ENCODE assay signal across 15 cellular contexts in genomic region chr17:45287526-45288264, GRCh38. TPM values are rescaled to one million over a fixed set of nuclear protein-coding genes. Genes with fewer than 3 reads are reported as not detected.
DNase-seq lines count a peak whose midpoint lies in the region; ATAC-seq and TF ChIP-seq lines count a peak whose summit lies in the region.
"Had no signal": no experiment of that assay in that cellular context is flagged by ENCODE, and none has a peak within 500 bp of the region (broad histone marks: within the 10 kb centered on the region; RNA-seq: fewer than 3 reads in every experiment).

No MANE protein-coding gene starts in this region.

- CTCF ChIA-PET in activated CD8-positive, alpha-beta memory T cell treated with anti-CD3 and anti-CD28 coated beads, Interleukin-2, amount 10 ng/mL, durations not matched to agents 7 days and 5 days (lab: Charles Lee) = interaction anchor here (0.9 to 3.3 kb wide), 3 partner anchors 10 to 98 kb away, joined by 3 to 21 read pairs (median 4); no protein-coding TSS in a partner anchor

- DNase-seq in activated CD8-positive, alpha-beta memory T cell treated with anti-CD3 and anti-CD28 coated beads, Interleukin-2, amount 10 ng/mL, durations not matched to agents 7 days and 5 days = no peak
- DNase-seq in activated CD8-positive, alpha-beta memory T cell treated with anti-CD3 and anti-CD28 coated beads, Interleukin-2, amount 50 U/mL, for 48 hours = no peak
- DNase-seq in NCI-H69 (lab: John Stamatoyannopoulos, UW) = peak; percentile 86
- DNase-seq in stimulated activated naive B cell treated with anti-CD40 and anti-IgM and Interleukin-4, amounts not matched to agents 10 μg/mL and 1 μg/mL and 100 μg/mL, for 72 hours = no peak
- DNase-seq in NCI-H1930 (lab: John Stamatoyannopoulos, UW) = no peak
- no peak for DNase-seq in stimulated activated CD4-positive, alpha-beta T cell treated with anti-CD3 and anti-CD28 coated beads, Interleukin-4, amount 100 ng/mL, for 24 hours
- DNase-seq in T-helper 2 cell treated with Interferon-gamma antibody and Interleukin-4, amounts not matched to agents 5 μg/mL and 100 μg/mL, for 36 hours (ENCODE audit: low spot score) = no peak
- DNase-seq: activated CD4-positive, alpha-beta T cell treated with anti-CD3 and anti-CD28 coated beads for 48 hours; activated naive CD8-positive, alpha-beta T cell treated with anti-CD3 and anti-CD28 coated beads, Interleukin-2, amount 50 U/mL, for 24 hours; NCI-H1436 treated with DMSO at 0.1 percent for 48 hours; stimulated activated CD4-positive, alpha-beta T cell treated with anti-CD3 and anti-CD28 coated beads, Interleukin-4, amount 100 ng/mL, for 1 hour had no signal

- no peak overlapping the region for H3K4me3 ChIP-seq in gastroesophageal sphincter
- H3K4me3 ChIP-seq: neural progenitor cell, thoracic aorta had no signal

- WGBS in gastroesophageal sphincter (ENCODE audit: low coverage in 1 of 2), 2 donors = 14 to 43% methylated on average over 1 to 3 of the region's 7 CpGs

- peaks cover 18 to 98% (median 69%) of the 10 kb centered on the region in 3 donors for H3K4me1 ChIP-seq in gastroesophageal sphincter
- H3K4me1 ChIP-seq: neural progenitor cell had no signal

- no peak for TF ChIP-seq POLR2A in gastroesophageal sphincter (IDR thresholded peaks at IDR 0.05)

- H3K36me3 ChIP-seq in gastroesophageal sphincter = peaks cover 0 to 72% of the 10 kb centered on the region in 2 donors
- H3K36me3 ChIP-seq: neural progenitor cell had no signal

- H3K9me3 ChIP-seq in gastroesophageal sphincter = no peaks in the 10 kb centered on the region
- H3K9me3 ChIP-seq: thoracic aorta had no signal

- H3K27me3 Mint-ChIP-seq in activated CD8-positive, alpha-beta memory T cell treated with anti-CD3 and anti-CD28 coated beads, Interleukin-2, amount 10 ng/mL, durations not matched to agents 7 days and 5 days = no peaks in the 10 kb centered on the region
- no peaks in the 10 kb centered on the region for H3K27me3 Mint-ChIP-seq in stimulated activated naive B cell treated with anti-CD40 and anti-IgM and Interleukin-4, amounts not matched to agents 10 μg/mL and 1 μg/mL and 100 μg/mL, for 72 hours
- no peaks in the 10 kb centered on the region for H3K27me3 Mint-ChIP-seq in T-helper 2 cell treated with Interferon-gamma antibody and Interleukin-4, amounts not matched to agents 5 μg/mL and 100 μg/mL, for 36 hours (ENCODE audit: low read depth)
- H3K27me3 Mint-ChIP-seq: activated naive CD8-positive, alpha-beta T cell treated with anti-CD3 and anti-CD28 coated beads, Interleukin-2, amount 50 U/mL, for 24 hours had no signal

- TF ChIP-seq EP300 in gastroesophageal sphincter (IDR thresholded peaks at IDR 0.05) = no peak

- no peak for ATAC-seq in activated CD8-positive, alpha-beta memory T cell treated with anti-CD3 and anti-CD28 coated beads, Interleukin-2, amount 10 ng/mL, durations not matched to agents 7 days and 5 days
- no peak for ATAC-seq in gastroesophageal sphincter
- no peak for ATAC-seq in stimulated activated naive B cell treated with anti-CD40 and anti-IgM and Interleukin-4, amounts not matched to agents 10 μg/mL and 1 μg/mL and 100 μg/mL, for 72 hours (replicated peaks)
- ATAC-seq: activated naive CD8-positive, alpha-beta T cell treated with anti-CD3 and anti-CD28 coated beads, Interleukin-2, amount 50 U/mL, for 24 hours had no signal

- no peaks in the 10 kb centered on the region for H3K27me3 ChIP-seq in gastroesophageal sphincter
- H3K27me3 ChIP-seq: neural progenitor cell had no signal

- H3K27ac Mint-ChIP-seq in activated CD8-positive, alpha-beta memory T cell treated with anti-CD3 and anti-CD28 coated beads, Interleukin-2, amount 10 ng/mL, durations not matched to agents 7 days and 5 days = peak overlapping the region; percentile 16
- H3K27ac Mint-ChIP-seq in stimulated activated naive B cell treated with anti-CD40 and anti-IgM and Interleukin-4, amounts not matched to agents 10 μg/mL and 1 μg/mL and 100 μg/mL, for 72 hours = peak overlapping the region; percentile 47
- H3K27ac Mint-ChIP-seq in T-helper 2 cell treated with Interferon-gamma antibody and Interleukin-4, amounts not matched to agents 5 μg/mL and 100 μg/mL, for 36 hours = no peak overlapping the region
- H3K27ac Mint-ChIP-seq: activated naive CD8-positive, alpha-beta T cell treated with anti-CD3 and anti-CD28 coated beads, Interleukin-2, amount 50 U/mL, for 24 hours had no signal

- no peaks in the 10 kb centered on the region for H3K9me3 Mint-ChIP-seq in activated CD8-positive, alpha-beta memory T cell treated with anti-CD3 and anti-CD28 coated beads, Interleukin-2, amount 10 ng/mL, durations not matched to agents 7 days and 5 days (ENCODE audit: low read depth)
- H3K9me3 Mint-ChIP-seq in stimulated activated naive B cell treated with anti-CD40 and anti-IgM and Interleukin-4, amounts not matched to agents 10 μg/mL and 1 μg/mL and 100 μg/mL, for 72 hours = no peaks in the 10 kb centered on the region
- H3K9me3 Mint-ChIP-seq in T-helper 2 cell treated with Interferon-gamma antibody and Interleukin-4, amounts not matched to agents 5 μg/mL and 100 μg/mL, for 36 hours = no peaks in the 10 kb centered on the region
- H3K9me3 Mint-ChIP-seq: activated naive CD8-positive, alpha-beta T cell treated with anti-CD3 and anti-CD28 coated beads, Interleukin-2, amount 50 U/mL, for 24 hours; neural progenitor cell had no signal

- no peak for TF ChIP-seq CTCF in gastroesophageal sphincter (IDR thresholded peaks at IDR 0.05)

- H3K4me3 Mint-ChIP-seq in activated CD8-positive, alpha-beta memory T cell treated with anti-CD3 and anti-CD28 coated beads, Interleukin-2, amount 10 ng/mL, durations not matched to agents 7 days and 5 days = no peak overlapping the region
- no peak overlapping the region for H3K4me3 Mint-ChIP-seq in stimulated activated naive B cell treated with anti-CD40 and anti-IgM and Interleukin-4, amounts not matched to agents 10 μg/mL and 1 μg/mL and 100 μg/mL, for 72 hours
- no peak overlapping the region for H3K4me3 Mint-ChIP-seq in T-helper 2 cell treated with Interferon-gamma antibody and Interleukin-4, amounts not matched to agents 5 μg/mL and 100 μg/mL, for 36 hours
- H3K4me3 Mint-ChIP-seq: activated naive CD8-positive, alpha-beta T cell treated with anti-CD3 and anti-CD28 coated beads, Interleukin-2, amount 50 U/mL, for 24 hours; neural progenitor cell had no signal

- H3K27ac ChIP-seq in gastroesophageal sphincter = peak overlapping the region; percentile 66 to 96 (median 85)
- H3K27ac ChIP-seq: HL-60, neural progenitor cell, thoracic aorta had no signal

- peaks cover 46% of the 10 kb centered on the region for H3K36me3 Mint-ChIP-seq in activated CD8-positive, alpha-beta memory T cell treated with anti-CD3 and anti-CD28 coated beads, Interleukin-2, amount 10 ng/mL, durations not matched to agents 7 days and 5 days
- H3K36me3 Mint-ChIP-seq in stimulated activated naive B cell treated with anti-CD40 and anti-IgM and Interleukin-4, amounts not matched to agents 10 μg/mL and 1 μg/mL and 100 μg/mL, for 72 hours = peaks cover 71 to 77% of the 10 kb centered on the region in 2 donors
- peaks cover 45% of the 10 kb centered on the region for H3K36me3 Mint-ChIP-seq in T-helper 2 cell treated with Interferon-gamma antibody and Interleukin-4, amounts not matched to agents 5 μg/mL and 100 μg/mL, for 36 hours (ENCODE audit: low read depth)

- H3K4me1 Mint-ChIP-seq in activated CD8-positive, alpha-beta memory T cell treated with anti-CD3 and anti-CD28 coated beads, Interleukin-2, amount 10 ng/mL, durations not matched to agents 7 days and 5 days = peaks cover 49% of the 10 kb centered on the region
- peaks cover 46 to 79% of the 10 kb centered on the region in 2 donors for H3K4me1 Mint-ChIP-seq in stimulated activated naive B cell treated with anti-CD40 and anti-IgM and Interleukin-4, amounts not matched to agents 10 μg/mL and 1 μg/mL and 100 μg/mL, for 72 hours
- peaks cover 12% of the 10 kb centered on the region for H3K4me1 Mint-ChIP-seq in T-helper 2 cell treated with Interferon-gamma antibody and Interleukin-4, amounts not matched to agents 5 μg/mL and 100 μg/mL, for 36 hours (ENCODE audit: low read depth)

RNA-seq across cellular contexts. Expression of gene SPATA32, which starts 25.8 kb away (rescaled TPM):
- under 1 TPM; 0.23 to 0.49 TPM for total RNA-seq in activated CD8-positive, alpha-beta memory T cell treated with anti-CD3 and anti-CD28 coated beads, Interleukin-2, amount 10 ng/mL, durations not matched to agents 7 days and 5 days
- not detected for total RNA-seq in gastroesophageal sphincter
- total RNA-seq: thoracic aorta had no signal

RNA-seq across cellular contexts. Expression of gene MAP3K14, which starts 29.1 kb away (rescaled TPM):
- 10 to 100 TPM; 39.3 to 43.0 TPM for total RNA-seq in activated CD8-positive, alpha-beta memory T cell treated with anti-CD3 and anti-CD28 coated beads, Interleukin-2, amount 10 ng/mL, durations not matched to agents 7 days and 5 days
- total RNA-seq in gastroesophageal sphincter = 10 to 100 TPM in 3 of 4 donors, 1 to 10 TPM in 1; 8.5 to 17.5 (median 13.5) TPM
